ENCODE assay signal across 23 cellular contexts in the genomic region with DNA sequence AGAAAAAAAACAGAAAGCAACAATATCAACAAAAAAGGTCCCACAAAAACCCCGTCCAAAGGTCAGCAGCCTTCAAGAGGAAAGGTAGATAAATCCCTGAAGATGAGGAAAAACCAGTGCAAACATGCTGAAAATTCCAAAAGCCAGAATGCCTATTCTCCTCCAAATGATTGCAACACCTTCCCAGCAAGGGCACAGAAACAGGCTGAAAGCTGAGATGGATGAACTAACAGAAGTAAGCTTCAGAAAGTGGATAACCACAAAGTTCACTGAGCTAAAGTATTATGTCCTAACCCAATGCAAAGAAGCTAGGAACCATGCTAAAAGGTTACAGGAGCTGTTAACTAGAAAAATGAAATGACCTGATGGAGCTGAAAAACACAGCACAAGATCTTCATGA.
"Had no signal": no experiment of that assay in that cellular context is flagged by ENCODE, and none has a peak within 500 bp of the region (broad histone marks: within the 10 kb centered on the region; RNA-seq: fewer than 3 reads in every experiment).

No MANE protein-coding gene starts in this region.

- H3K27me3 Mint-ChIP-seq: dendritic cell treated with granulocyte-macrophage colony-stimulating factor and Interleukin-4, amounts not matched to agents 40 ng/mL and 50 ng/mL, for 4 days; effector memory CD8-positive, alpha-beta T cell; natural killer cell treated with Interleukin-12 subunit alpha and Interleukin-12 subunit beta and Interleukin-15 and Interleukin-18, amount 100 ng/mL, for 72 hours; stimulated activated memory B cell treated with anti-CD40 and anti-IgM and Interleukin-4, amounts not matched to agents 10 μg/mL and 1 μg/mL and 100 μg/mL, for 72 hours; stimulated activated naive CD8-positive, alpha-beta T cell treated with anti-CD3 and anti-CD28 coated beads, Interleukin-15, Interleukin-2, amounts not matched to agents 100 ng/mL and 50 ng/mL, for 24 hours had no signal

- H3K4me1 Mint-ChIP-seq: neural progenitor cell; stimulated activated memory B cell treated with anti-CD40 and anti-IgM and Interleukin-4, amounts not matched to agents 10 μg/mL and 1 μg/mL and 100 μg/mL, for 72 hours had no signal

- H3K36me3 Mint-ChIP-seq: stimulated activated memory B cell treated with anti-CD40 and anti-IgM and Interleukin-4, amounts not matched to agents 10 μg/mL and 1 μg/mL and 100 μg/mL, for 72 hours had no signal

- H3K36me3 ChIP-seq: esophagus squamous epithelium, neural progenitor cell, ovary, spleen, tibial artery, upper lobe of left lung, uterus had no signal

- H3K9ac ChIP-seq: neural progenitor cell had no signal

- H3K4me2 ChIP-seq: neural progenitor cell had no signal

- H3K4me3 Mint-ChIP-seq: dendritic cell treated with granulocyte-macrophage colony-stimulating factor and Interleukin-4, amounts not matched to agents 40 ng/mL and 50 ng/mL, for 4 days; effector memory CD8-positive, alpha-beta T cell; natural killer cell treated with Interleukin-12 subunit alpha and Interleukin-12 subunit beta and Interleukin-15 and Interleukin-18, amount 100 ng/mL, for 72 hours; neural progenitor cell; stimulated activated memory B cell treated with anti-CD40 and anti-IgM and Interleukin-4, amounts not matched to agents 10 μg/mL and 1 μg/mL and 100 μg/mL, for 72 hours; stimulated activated naive CD8-positive, alpha-beta T cell treated with anti-CD3 and anti-CD28 coated beads, Interleukin-15, Interleukin-2, amounts not matched to agents 100 ng/mL and 50 ng/mL, for 24 hours had no signal

- ATAC-seq: effector memory CD8-positive, alpha-beta T cell; foreskin keratinocyte; left colon; left ventricle myocardium superior; natural killer cell treated with Interleukin-12 subunit alpha and Interleukin-12 subunit beta and Interleukin-15 and Interleukin-18, amount 100 ng/mL, for 72 hours; right cardiac atrium; stimulated activated memory B cell treated with anti-CD40 and anti-IgM and Interleukin-4, amounts not matched to agents 10 μg/mL and 1 μg/mL and 100 μg/mL, for 72 hours had no signal

- H3K27me3 ChIP-seq: esophagus squamous epithelium, foreskin keratinocyte, neural progenitor cell, ovary, spleen, tibial artery, upper lobe of left lung, uterus had no signal

- H3K9me3 ChIP-seq: ovary, uterus had no signal

- H3K4me1 ChIP-seq: esophagus squamous epithelium, foreskin keratinocyte, neural progenitor cell, spleen, tibial artery, upper lobe of left lung, uterus had no signal

- H3K4me3 ChIP-seq: esophagus squamous epithelium, lung, neural progenitor cell, ovary, spleen, tibial artery, upper lobe of left lung, uterus had no signal

- H3K27ac ChIP-seq: esophagus squamous epithelium, foreskin keratinocyte, neural progenitor cell, ovary, spleen, tibial artery, upper lobe of left lung, uterus had no signal

- H3K27ac Mint-ChIP-seq: dendritic cell treated with granulocyte-macrophage colony-stimulating factor and Interleukin-4, amounts not matched to agents 40 ng/mL and 50 ng/mL, for 4 days; effector memory CD8-positive, alpha-beta T cell; natural killer cell treated with Interleukin-12 subunit alpha and Interleukin-12 subunit beta and Interleukin-15 and Interleukin-18, amount 100 ng/mL, for 72 hours; neural progenitor cell; stimulated activated memory B cell treated with anti-CD40 and anti-IgM and Interleukin-4, amounts not matched to agents 10 μg/mL and 1 μg/mL and 100 μg/mL, for 72 hours; stimulated activated naive CD8-positive, alpha-beta T cell treated with anti-CD3 and anti-CD28 coated beads, Interleukin-15, Interleukin-2, amounts not matched to agents 100 ng/mL and 50 ng/mL, for 24 hours had no signal

- H2AFZ ChIP-seq: neural progenitor cell had no signal

- DNase-seq: effector memory CD8-positive, alpha-beta T cell; esophagus squamous epithelium; left colon; left ventricle myocardium superior; mesenchymal stem cell; midbrain; nucleus accumbens; ovary; spleen; stimulated activated CD4-positive, alpha-beta T cell treated with anti-CD3 and anti-CD28 coated beads, Interleukin-15, amount 100 ng/mL, for 24 hours; stimulated activated CD4-positive, alpha-beta T cell treated with anti-CD3 and anti-CD28 coated beads, Interleukin-1b, Interleukin-23, amount 100 ng/mL, for 48 hours; stimulated activated CD4-positive, alpha-beta T cell treated with anti-CD3 and anti-CD28 coated beads, Interleukin-4, amount 100 ng/mL, for 24 hours; tibial artery; upper lobe of left lung; uterus had no signal
